Comparison of ENCODE assay signal across 21 cellular contexts in the genomic region with DNA sequence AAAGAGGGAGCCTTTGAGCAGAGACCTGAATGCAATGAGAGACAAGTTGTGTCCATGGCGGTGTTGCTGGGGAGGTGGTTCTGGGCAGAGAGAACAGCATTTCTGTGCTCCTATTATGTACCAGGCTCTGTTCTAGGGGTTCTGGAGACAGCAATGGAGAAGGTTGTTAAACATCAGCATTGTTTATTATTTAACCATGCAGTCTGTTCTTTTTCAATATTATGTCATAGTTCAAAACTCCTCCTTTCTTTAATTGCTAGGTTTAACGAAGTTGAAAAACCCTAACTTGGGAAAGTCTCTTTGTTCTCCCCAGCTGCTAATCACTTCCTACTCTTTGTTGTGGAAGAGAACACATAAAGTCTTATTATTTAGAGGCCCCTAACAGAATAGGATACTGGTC.
"Had no signal": no experiment of that assay in that cellular context is flagged by ENCODE, and none has a peak within 500 bp of the region (broad histone marks: within the 10 kb centered on the region; RNA-seq: fewer than 3 reads in every experiment).

No MANE protein-coding gene starts in this region.

- H2AFZ ChIP-seq: parathyroid adenoma had no signal

- H3K27me3 Mint-ChIP-seq: activated CD4-positive, alpha-beta T cell treated with anti-CD3 and anti-CD28 coated beads, Interleukin-2, amount 10 ng/mL, durations not matched to agents 7 days and 5 days; activated CD8-positive, alpha-beta memory T cell treated with anti-CD3 and anti-CD28 coated beads, Interleukin-2, amount 10 ng/mL, durations not matched to agents 7 days and 5 days; activated CD8-positive, alpha-beta T cell treated with anti-CD3 and anti-CD28 coated beads for 36 hours; activated naive CD4-positive, alpha-beta T cell treated with anti-CD3 and anti-CD28 coated beads, Interleukin-2, amount 50 U/mL, for 24 hours; central memory CD8-positive, alpha-beta T cell had no signal

- H3K4me1 Mint-ChIP-seq: activated CD4-positive, alpha-beta T cell treated with anti-CD3 and anti-CD28 coated beads, Interleukin-2, amount 10 ng/mL, durations not matched to agents 7 days and 5 days; activated CD8-positive, alpha-beta memory T cell treated with anti-CD3 and anti-CD28 coated beads, Interleukin-2, amount 10 ng/mL, durations not matched to agents 7 days and 5 days; central memory CD8-positive, alpha-beta T cell had no signal

- H3K9me2 ChIP-seq: SK-N-SH had no signal

- H3K27ac ChIP-seq: foreskin keratinocyte, parathyroid adenoma, tibial nerve, VCaP had no signal

- DNase-seq: activated CD4-positive, alpha-beta T cell treated with anti-CD3 and anti-CD28 coated beads, Interleukin-2, amount 10 ng/mL, durations not matched to agents 7 days and 5 days; activated CD8-positive, alpha-beta memory T cell treated with anti-CD3 and anti-CD28 coated beads, Interleukin-2, amount 10 ng/mL, durations not matched to agents 7 days and 5 days; activated CD8-positive, alpha-beta T cell treated with anti-CD3 and anti-CD28 coated beads for 36 hours; activated gamma-delta T cell treated with Interleukin-2 at 50 U/mL for 16 hours; activated T-cell treated with anti-CD3 and anti-CD28 coated beads for 4 hours; aorta; cortex of kidney; effector CD4-positive, alpha-beta T cell; erythroblast; foreskin keratinocyte; left ventricle myocardium superior; SIG-M5; SK-N-SH; stimulated activated CD4-positive, alpha-beta T cell treated with anti-CD3 and anti-CD28 coated beads, Interleukin-4, amount 100 ng/mL, for 24 hours; stimulated activated naive CD4-positive, alpha-beta T cell treated with Interleukin-2 at 50 U/mL for 16 hours had no signal

- H3K4me3 ChIP-seq: tibial nerve had no signal

- H3K4me2 ChIP-seq: SK-N-SH had no signal

- H3K79me2 ChIP-seq: parathyroid adenoma had no signal

- FAIRE-seq: endometrium had no signal

- H3K27ac Mint-ChIP-seq: activated CD4-positive, alpha-beta T cell treated with anti-CD3 and anti-CD28 coated beads, Interleukin-2, amount 10 ng/mL, durations not matched to agents 7 days and 5 days; activated CD8-positive, alpha-beta memory T cell treated with anti-CD3 and anti-CD28 coated beads, Interleukin-2, amount 10 ng/mL, durations not matched to agents 7 days and 5 days; activated CD8-positive, alpha-beta T cell treated with anti-CD3 and anti-CD28 coated beads for 36 hours; activated naive CD4-positive, alpha-beta T cell treated with anti-CD3 and anti-CD28 coated beads, Interleukin-2, amount 50 U/mL, for 24 hours had no signal

- H3K4me3 Mint-ChIP-seq: activated CD4-positive, alpha-beta T cell treated with anti-CD3 and anti-CD28 coated beads, Interleukin-2, amount 10 ng/mL, durations not matched to agents 7 days and 5 days; activated CD8-positive, alpha-beta memory T cell treated with anti-CD3 and anti-CD28 coated beads, Interleukin-2, amount 10 ng/mL, durations not matched to agents 7 days and 5 days; activated CD8-positive, alpha-beta T cell treated with anti-CD3 and anti-CD28 coated beads for 36 hours; activated naive CD4-positive, alpha-beta T cell treated with anti-CD3 and anti-CD28 coated beads, Interleukin-2, amount 50 U/mL, for 24 hours; central memory CD8-positive, alpha-beta T cell had no signal

- H3K27me3 ChIP-seq: foreskin keratinocyte, tibial nerve had no signal

- H3K4me1 ChIP-seq: foreskin keratinocyte, parathyroid adenoma had no signal

- H3K9ac ChIP-seq: parathyroid adenoma, SK-N-SH had no signal
